11 cellular contexts compared by ENCODE assay signal in genomic region chr12:6202846-6203245, GRCh38. TPM values are rescaled to one million over a fixed set of nuclear protein-coding genes. Genes with fewer than 3 reads are reported as not detected.
DNase-seq lines count a peak whose midpoint lies in the region; ATAC-seq and TF ChIP-seq lines count a peak whose summit lies in the region.
"Had no signal": no experiment of that assay in that cellular context is flagged by ENCODE, and none has a peak within 500 bp of the region (broad histone marks: within the 10 kb centered on the region; RNA-seq: fewer than 3 reads in every experiment).

No MANE protein-coding gene starts in this region.

- H3K27me3 ChIP-seq in left ventricle myocardium inferior (ENCODE audit: low read depth) (peaks cover 23% of the 10 kb centered on the region), foreskin keratinocyte (no peaks in the 10 kb centered on the region), prostate gland (replicated peaks; ENCODE audit: insufficient read depth) (no peaks in the 10 kb centered on the region), aorta (ENCODE audit: control insufficient read depth in 1 of 2, insufficient read depth in 2 of 2, low read length in 1 of 2) (no peaks in the 10 kb centered on the region), spleen (replicated peaks in 1 of 7) (peaks cover 0 to 57% (median 14%) of the 10 kb centered on the region in 7 donors)
- H3K27me3 ChIP-seq: SJSA1 had no signal

- peaks cover 86% of the 10 kb centered on the region for H3K4me1 ChIP-seq in left ventricle myocardium inferior
- H3K4me1 ChIP-seq in foreskin keratinocyte = peaks cover 53% of the 10 kb centered on the region
- H3K4me1 ChIP-seq in prostate gland (replicated peaks) = peaks cover 56% of the 10 kb centered on the region
- H3K4me1 ChIP-seq in aorta (ENCODE audit: control insufficient read depth in 1 of 2, insufficient read depth in 2 of 2, low read length in 2 of 2) = peaks cover 4 to 5% of the 10 kb centered on the region in 2 donors
- H3K4me1 ChIP-seq in spleen = peaks cover 19 to 89% (median 51%) of the 10 kb centered on the region in 6 donors

- 67% methylated on average over 3 of the region's 3 CpGs for WGBS in prostate gland
- WGBS in aorta, 2 donors = 48 to 53% methylated on average over 3 of the region's 3 CpGs
- WGBS in spleen, 5 donors = 83 to 94% (median 85%) methylated on average over 3 of the region's 3 CpGs

- no peaks in the 10 kb centered on the region for H3K36me3 ChIP-seq in left ventricle myocardium inferior
- no peaks in the 10 kb centered on the region for H3K36me3 ChIP-seq in prostate gland
- no peaks in the 10 kb centered on the region for H3K36me3 ChIP-seq in aorta (ENCODE audit: control insufficient read depth in 1 of 2, insufficient read depth in 2 of 2, low read length in 1 of 2)
- no peaks in the 10 kb centered on the region for H3K36me3 ChIP-seq in spleen

- peak overlapping the region; percentile 82 for H3K4me3 ChIP-seq in left ventricle myocardium inferior
- peak overlapping the region; percentile 98 to 99 for H3K4me3 ChIP-seq in prostate gland
- peak overlapping the region in 1 of 2 donors; percentile 4 for H3K4me3 ChIP-seq in aorta (ENCODE audit: low read length in 2 of 2)
- H3K4me3 ChIP-seq in spleen = peak overlapping the region in 2 of 8 donors; percentile 66 to 83
- H3K4me3 ChIP-seq: SJSA1 had no signal

- no peak for TF ChIP-seq POLR2A in prostate gland (IDR thresholded peaks at IDR 0.05)
- no peak for TF ChIP-seq POLR2A in spleen (IDR thresholded peaks at IDR 0.05)

- no peak for ATAC-seq in Right ventricle myocardium superior (ENCODE audit: poor library complexity)
- ATAC-seq in foreskin keratinocyte = no peak
- no peak for ATAC-seq in aorta (ENCODE audit: low FRiP score)

- H3K9me3 ChIP-seq in left ventricle myocardium inferior (replicated peaks) (no peaks in the 10 kb centered on the region), prostate gland (no peaks in the 10 kb centered on the region), aorta (ENCODE audit: control insufficient read depth, low read length) (no peaks in the 10 kb centered on the region), spleen (no peaks in the 10 kb centered on the region)
- H3K9me3 ChIP-seq: SJSA1 had no signal

- peak overlapping the region; percentile 92 for H3K27ac ChIP-seq in left ventricle myocardium inferior (replicated peaks)
- H3K27ac ChIP-seq in foreskin keratinocyte = peak overlapping the region; percentile 90
- H3K27ac ChIP-seq in prostate gland = peak overlapping the region; percentile 98
- peak overlapping the region; percentile 24 to 72 for H3K27ac ChIP-seq in aorta (ENCODE audit: low read depth in 1 of 2, low read length in 2 of 2)
- H3K27ac ChIP-seq in spleen = peak overlapping the region in 1 of 8 donors; percentile 85
- H3K27ac ChIP-seq: SJSA1 had no signal

- intact Hi-C loops in left ventricle myocardium inferior (cut with micrococcal nuclease) (no loop called here), Right ventricle myocardium superior (cut with DNase I) (no loop called here), prostate gland (cut with DNase I) (no loop called here), aorta (cut with DNase I) (loop anchor here in 1 of 2 donors (5.0 kb wide), 1 partner anchor 34 kb away; no protein-coding TSS in a partner anchor), spleen (cut with DNase I; ENCODE audit: low total_unique reads) (no loop called here)

- DNase-seq in left ventricle myocardium inferior (no peak), Right ventricle myocardium superior (no peak), foreskin keratinocyte (peak in 1 of 2 donors; percentile 13), prostate gland (ENCODE audit: low spot score) (no peak), aorta (no peak), activated gamma-delta T cell treated with Interleukin-2 at 50 U/mL for 16 hours (no peak), spleen (no peak), SHP77 treated with DMSO at 0.1 percent for 48 hours (lab: John Stamatoyannopoulos, UW) (no peak)
- DNase-seq: activated CD4-positive, CD25-positive, alpha-beta regulatory T cell; NCI-H748 treated with DMSO at 0.1 percent for 48 hours had no signal

- TF ChIP-seq CTCF in left ventricle myocardium inferior (IDR thresholded peaks at IDR 0.05; ENCODE audit: borderline replicate concordance) = no peak
- no peak for TF ChIP-seq CTCF in foreskin keratinocyte (conservative IDR thresholded peaks at IDR 0.05)
- no peak for TF ChIP-seq CTCF in prostate gland (IDR thresholded peaks at IDR 0.05)
- no peak for TF ChIP-seq CTCF in spleen (IDR thresholded peaks at IDR 0.05 in 8 of 11, conservative IDR thresholded peaks at IDR 0.05 in 3 of 11)

RNA-seq across cellular contexts. Expression of gene CD9, which starts 2.6 kb away (rescaled TPM):
- total RNA-seq in left ventricle myocardium inferior (55.5 TPM), Right ventricle myocardium superior (51.9 TPM), foreskin keratinocyte (577 and 589 TPM in 2 replicates), prostate gland (100 to 1,000 TPM; 198 to 845 TPM), aorta (100 to 1,000 TPM; 285 to 303 TPM), spleen (100 to 1,000 TPM in 1 of 7 donors, 10 to 100 TPM in 6; 50.0 to 113 (median 75.7) TPM)
- polyA plus RNA-seq in foreskin keratinocyte (620 and 648 TPM in 2 replicates), aorta (100 to 1,000 TPM; 267 to 506 TPM), spleen (10 to 100 TPM; 16.2 to 87.4 (median 50.6) TPM)
